In genomic region chr11:57667715-57668466, GRCh38 we compare ENCODE assay signal across 8 cellular contexts. TPM values are rescaled to one million over a fixed set of nuclear protein-coding genes. Genes with fewer than 3 reads are reported as not detected.
DNase-seq lines count a peak whose midpoint lies in the region; ATAC-seq and TF ChIP-seq lines count a peak whose summit lies in the region.

Gene ZDHHC5 (plus strand): TSS chr11:57668114. CDS start chr11:57673091, 4,977 bp downstream.

- intact Hi-C loops in activated B cell treated with CpG ODN at 0.5 μM for 24 hours (cut with micrococcal nuclease), result loop anchor here (1.0 to 10.0 kb wide), 13 partner anchors 11 to 1887 kb away; partner anchors contain the start of genes CLP1, FAM111A, MED19 and SELENOH

- TF ChIP-seq CTCF in activated B cell treated with CpG ODN at 0.5 μM for 24 hours (IDR thresholded peaks at IDR 0.05), result no peak

- CTCF ChIA-PET in activated B cell treated with CpG ODN at 0.5 μM for 24 hours (lab: Charles Lee), result interaction anchor here (1.0 to 1.7 kb wide), 2 partner anchors 23 to 132 kb away, joined by 3 to 8 read pairs; no protein-coding TSS in a partner anchor

- peaks cover 49% of the 10 kb centered on the region for H3K4me1 Mint-ChIP-seq in activated B cell treated with CpG ODN at 0.5 μM for 24 hours

- peak within 1 kb of the TSS; percentile 99 for H3K27ac Mint-ChIP-seq in activated B cell treated with CpG ODN at 0.5 μM for 24 hours

- peak; percentile 88 for ATAC-seq in GM18909 (IDR thresholded peaks at IDR 0.05; ENCODE audit: poor library complexity, unreplicated experiment)
- peak; percentile 85 for ATAC-seq in HG03175 (IDR thresholded peaks at IDR 0.05; ENCODE audit: unreplicated experiment)
- ATAC-seq in activated B cell treated with CpG ODN at 0.5 μM for 24 hours (ENCODE audit: low read depth), result peak; percentile 80

- no peaks in the 10 kb centered on the region for H3K9me3 Mint-ChIP-seq in activated B cell treated with CpG ODN at 0.5 μM for 24 hours

- peak; percentile 99 for DNase-seq in AG08396 (ENCODE audit: low spot score)
- DNase-seq in NCI-H345 (lab: John Stamatoyannopoulos, UW), result peak; percentile 99
- DNase-seq in activated B cell treated with CpG ODN at 0.5 μM for 24 hours, result peak; percentile 97
- DNase-seq in caudate nucleus (lab: John Stamatoyannopoulos, UW), result peak in 60 of 61 donors; percentile 91 to 100 (median 99)
- DNase-seq in inferior parietal cortex (ENCODE audit: extremely low spot score), result peak; percentile 98
- DNase-seq in stimulated activated CD4-positive, alpha-beta T cell treated with anti-CD3 and anti-CD28 coated beads, Interleukin-12 subunit alpha, Interleukin-12 subunit beta, amount 100 ng/mL, for 24 hours (ENCODE audit: low read depth in 2 of 2), result peak; percentile 98 to 99

- peak within 1 kb of the TSS; percentile 100 for H3K27ac ChIP-seq in caudate nucleus (ENCODE audit: low read depth, low read length)

- H3K36me3 Mint-ChIP-seq in activated B cell treated with CpG ODN at 0.5 μM for 24 hours (ENCODE audit: low read depth), result peaks cover 36% of the 10 kb centered on the region

- no peaks in the 10 kb centered on the region for H3K27me3 Mint-ChIP-seq in activated B cell treated with CpG ODN at 0.5 μM for 24 hours

- peak within 1 kb of the TSS; percentile 89 for H3K4me3 Mint-ChIP-seq in activated B cell treated with CpG ODN at 0.5 μM for 24 hours

- POLR2A ChIA-PET in activated B cell treated with CpG ODN at 0.5 μM for 24 hours (lab: Charles Lee), result interaction anchor here (0.7 to 2.7 kb wide), 11 partner anchors 10 to 333 kb away, joined by 3 to 16 read pairs (median 6); partner anchors contain the start of genes CLP1, MED19, SELENOH and SSRP1

RNA-seq across cellular contexts. Expression of gene ZDHHC5, which starts in this region (rescaled TPM):
- total RNA-seq in activated B cell treated with CpG ODN at 0.5 μM for 24 hours, result 50.9 and 60.7 TPM in 2 replicates

Comparison
In these comparisons a context has a peak if more than half of its experiments do, and no peak if none do; other contexts are left out.
1. Peak in every context shown above with its lines: DNase-seq, ATAC-seq and H3K27ac ChIP-seq.